ENCODE assay signal across 18 cellular contexts in genomic region chr4:168600796-168601583, GRCh38.
DNase-seq lines count a peak whose midpoint lies in the region; ATAC-seq, FAIRE-seq and TF ChIP-seq lines count a peak whose summit lies in the region.
"Had no signal": no experiment of that assay in that cellular context is flagged by ENCODE, and none has a peak within 500 bp of the region (broad histone marks: within the 10 kb centered on the region; RNA-seq: fewer than 3 reads in every experiment).

No MANE protein-coding gene starts in this region.

- POLR2A ChIA-PET in A549 (lab: Yijun Ruan, JAX), result no interaction called here

- BruUV-seq in mammary epithelial cell (replicated peaks; lab: Mats Ljungman, UMichigan), result no TSS peak

- no peak for TF ChIP-seq EP300 in A549 (IDR thresholded peaks at IDR 0.05)

- no peaks in the 10 kb centered on the region for H3K27me3 ChIP-seq in mammary epithelial cell (ENCODE audit: insufficient read depth, low read length)
- H3K27me3 ChIP-seq: BLaER1 treated with 17β-estradiol and CSF1 and Interleukin-3, amounts not matched to agents 10 nM and 100 nM had no signal

- H3K79me2 ChIP-seq in mammary epithelial cell (ENCODE audit: insufficient read depth, low read length), result no peaks in the 10 kb centered on the region

- dilution Hi-C loops in mammary epithelial cell (cut with HindIII; ENCODE audit: low sequenced_read_pairs), result no loop called here

- no peaks in the 10 kb centered on the region for H4K20me1 ChIP-seq in mammary epithelial cell (ENCODE audit: insufficient read depth, low read length)
- H4K20me1 ChIP-seq: BLaER1 treated with 17β-estradiol and CSF1 and Interleukin-3, amounts not matched to agents 10 nM and 100 nM had no signal

- in situ Hi-C loops in mammary epithelial cell (cut with MboI; ENCODE audit: low sequenced_read_pairs in 2 of 2), result no loop called here

- no peaks in the 10 kb centered on the region for H3K9me3 ChIP-seq in A549
- no peaks in the 10 kb centered on the region for H3K9me3 ChIP-seq in mammary epithelial cell (replicated peaks; ENCODE audit: insufficient read depth, low read length)
- H3K9me3 ChIP-seq: BLaER1 treated with 17β-estradiol and CSF1 and Interleukin-3, amounts not matched to agents 10 nM and 100 nM had no signal

- FAIRE-seq in A549 (lab: Jason Lieb, UNC), result no peak
- FAIRE-seq: G401.6, HepG2 had no signal

- no peaks in the 10 kb centered on the region for H3K36me3 ChIP-seq in mammary epithelial cell (ENCODE audit: insufficient read depth, low read length)
- H3K36me3 ChIP-seq: BLaER1 treated with 17β-estradiol and CSF1 and Interleukin-3, amounts not matched to agents 10 nM and 100 nM had no signal

- peak; percentile 14 to 51; a peak in 4 of 6 replicates for ATAC-seq in A549
- no peak for ATAC-seq in activated CD4-positive, CD25-positive, alpha-beta regulatory T cell treated with anti-CD3 and anti-CD28 coated beads, Interleukin-2, amount 50 U/mL, for 24 hours
- ATAC-seq: GM23338, HepG2 had no signal

- peak overlapping the region; percentile 41 for H3K9ac ChIP-seq in mammary epithelial cell (ENCODE audit: insufficient read depth, low read length)
- H3K9ac ChIP-seq: BLaER1 treated with 17β-estradiol and CSF1 and Interleukin-3, amounts not matched to agents 10 nM and 100 nM; KMS-11 had no signal

- TF ChIP-seq POLR2A in A549 (IDR thresholded peaks at IDR 0.05; ENCODE audit: low read length), result no peak

- intact Hi-C loops in mammary epithelial cell (cut with micrococcal nuclease), result loop anchor here (2.0 kb wide), 1 partner anchor 54 kb away; no protein-coding TSS in a partner anchor

- TF ChIP-seq CTCF in A549 (IDR thresholded peaks at IDR 0.05) (no peak), mammary epithelial cell (conservative IDR thresholded peaks at IDR 0.05 in 1 of 2, IDR thresholded peaks at IDR 0.05 in 1 of 2; ENCODE audit: extremely low read depth in 1 of 2, insufficient read depth in 1 of 2, low read depth in 1 of 2, low read length in 2 of 2) (no peak), nephron progenitor cell (IDR thresholded peaks at IDR 0.05) (no peak)

- peaks cover 33% of the 10 kb centered on the region for H3K4me1 Mint-ChIP-seq in nephron progenitor cell

- no peaks in the 10 kb centered on the region for H3K27me3 Mint-ChIP-seq in nephron progenitor cell (ENCODE audit: low read depth, poor library complexity)

- H3K4me3 ChIP-seq in A549 (no peak overlapping the region), mammary epithelial cell (replicated peaks in 1 of 3; ENCODE audit: insufficient read depth in 1 of 3, low read depth in 2 of 3, low read length in 3 of 3) (no peak overlapping the region)
- H3K4me3 ChIP-seq: BLaER1 treated with 17β-estradiol and CSF1 and Interleukin-3, amounts not matched to agents 10 nM and 100 nM; GM23338 had no signal

- H3K4me1 ChIP-seq in A549 (peaks cover 55% of the 10 kb centered on the region), mammary epithelial cell (ENCODE audit: insufficient read depth, low read length) (peaks cover 47% of the 10 kb centered on the region)
- H3K4me1 ChIP-seq: BLaER1 treated with 17β-estradiol and CSF1 and Interleukin-3, amounts not matched to agents 10 nM and 100 nM had no signal

- H3K27ac Mint-ChIP-seq in nephron progenitor cell, result peak overlapping the region; percentile 55
- H3K27ac Mint-ChIP-seq: GM23338 had no signal

- no peak for TF ChIP-seq RAD21 in A549 (conservative IDR thresholded peaks at IDR 0.05 in 1 of 2, IDR thresholded peaks at IDR 0.05 in 1 of 2)

- H3K27ac ChIP-seq in A549, result peak overlapping the region; percentile 35 to 63; a peak in 5 of 6 replicates
- peak overlapping the region; percentile 91 for H3K27ac ChIP-seq in mammary epithelial cell (ENCODE audit: insufficient read depth, low read depth, low read length)
- H3K27ac ChIP-seq: BLaER1 treated with 17β-estradiol and CSF1 and Interleukin-3, amounts not matched to agents 10 nM and 100 nM; KMS-11 had no signal

- no peak overlapping the region for H2AFZ ChIP-seq in mammary epithelial cell (ENCODE audit: low read depth, low read length)
- H2AFZ ChIP-seq: GM23338 had no signal

- H3K9me3 Mint-ChIP-seq in nephron progenitor cell, result no peaks in the 10 kb centered on the region
- H3K9me3 Mint-ChIP-seq: GM23338 had no signal

- H3K4me2 ChIP-seq in A549 (peak overlapping the region; percentile 24), mammary epithelial cell (ENCODE audit: insufficient read depth, low read depth, low read length) (peak overlapping the region; percentile 56)
- H3K4me2 ChIP-seq: BLaER1 treated with 17β-estradiol and CSF1 and Interleukin-3, amounts not matched to agents 10 nM and 100 nM; GM23338; KMS-11 had no signal

- 47% methylated on average over 5 of the region's 5 CpGs for WGBS in A549 (ENCODE audit: missing lambda C conversion rate)
- 0% methylated on average over 5 of the region's 5 CpGs for WGBS in mammary epithelial cell (ENCODE audit: low coverage, missing lambda C conversion rate)

- CTCF ChIA-PET in A549 (lab: Yijun Ruan, JAX), result interaction anchor here (0.6 to 1.5 kb wide), 5 partner anchors 9 to 624 kb away, joined by 3 to 4 read pairs (median 3); no protein-coding TSS in a partner anchor
- CTCF ChIA-PET in mammary epithelial cell (lab: Charles Lee; ENCODE audit: low non-redundant PET), result no interaction called here

- H3K4me3 Mint-ChIP-seq in nephron progenitor cell, result no peak overlapping the region
- H3K4me3 Mint-ChIP-seq: GM23338 had no signal

- DNase-seq in A549 (ENCODE audit: low read depth in 1 of 2, low spot score in 1 of 2) (no peak), NOMO-1 treated with DMSO at 0.1 percent for 48 hours (lab: John Stamatoyannopoulos, UW; ENCODE audit: unreplicated experiment) (peak; percentile 75), mammary epithelial cell (peak; percentile 93), nephron progenitor cell (no peak), SIG-M5 (lab: John Stamatoyannopoulos, UW) (no peak), kidney glomerular epithelial cell (lab: John Stamatoyannopoulos, UW) (no peak), iPS-NIHi7 (ENCODE audit: extremely low spot score) (no peak)
- DNase-seq: DND-41, NCI-H1048, NCI-H1436 treated with DMSO at 0.1 percent for 48 hours, NCI-H2081, NCI-H774 had no signal

- no peaks in the 10 kb centered on the region for H3K36me3 Mint-ChIP-seq in nephron progenitor cell (ENCODE audit: low read depth)

TF ChIP-seq in A549, 52 proteins besides CTCF, POLR2A, EP300 and RAD21:
- no peak for TF ChIP-seq ZSCAN20 (CRISPR knock-in tag; IDR thresholded peaks at IDR 0.05)
- TF ChIP-seq BHLHE40 (IDR thresholded peaks at IDR 0.05; ENCODE audit: low read depth, low read length), result no peak
- no peak for TF ChIP-seq E2F6 (IDR thresholded peaks at IDR 0.05; ENCODE audit: borderline replicate concordance, low read depth)
- no peak for TF ChIP-seq PBX3 (IDR thresholded peaks at IDR 0.05)
- TF ChIP-seq BCL3 (IDR thresholded peaks at IDR 0.05), result no peak

Comparison
In these comparisons a context has a peak if more than half of its experiments do, and no peak if none do; other contexts are left out.
1. ATAC-seq: peak in A549 (2 of 2); none in activated CD4-positive, CD25-positive, alpha-beta regulatory T cell treated with anti-CD3 and anti-CD28 coated beads, Interleukin-2, amount 50 U/mL, for 24 hours (0 of 2).
2. DNase-seq: peak in NOMO-1 treated with DMSO at 0.1 percent for 48 hours (single experiment) and mammary epithelial cell (single experiment); none in A549 (0 of 2), nephron progenitor cell (single experiment), SIG-M5 (single experiment), kidney glomerular epithelial cell (single experiment) and iPS-NIHi7 (single experiment).